Comparison of ENCODE assay signal across 30 cellular contexts in the genomic region with DNA sequence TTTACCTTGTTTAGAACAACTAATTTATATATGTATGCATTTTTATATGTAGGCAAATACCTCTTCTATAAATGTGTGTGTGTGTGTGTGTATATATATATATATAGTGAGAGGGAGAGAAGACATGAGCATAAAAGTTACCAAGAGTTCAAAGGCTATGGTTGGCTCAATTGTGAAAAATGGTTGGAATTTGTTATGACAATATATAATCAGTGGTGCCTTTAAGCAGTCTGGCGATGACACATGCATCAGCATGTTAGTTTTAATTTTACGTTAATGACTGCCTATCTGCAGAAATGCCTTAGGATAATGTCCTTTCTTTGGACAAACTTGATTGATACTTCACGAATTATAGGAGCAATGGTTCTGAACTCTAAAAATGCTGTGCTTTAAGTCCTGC.
"Had no signal": no experiment of that assay in that cellular context is flagged by ENCODE, and none has a peak within 500 bp of the region (broad histone marks: within the 10 kb centered on the region; RNA-seq: fewer than 3 reads in every experiment).

No MANE protein-coding gene starts in this region.

- H3K27ac ChIP-seq: KMS-11, Peyer's patch, RWPE1, WERI-Rb-1 had no signal

- H3K4me3 Mint-ChIP-seq: activated CD4-positive, alpha-beta memory T cell treated with anti-CD3 and anti-CD28 coated beads, Interleukin-2, amount 10 ng/mL, durations not matched to agents 7 days and 5 days; activated CD8-positive, alpha-beta memory T cell treated with anti-CD3 and anti-CD28 coated beads, Interleukin-2, amount 10 ng/mL, durations not matched to agents 7 days and 5 days; activated naive CD8-positive, alpha-beta T cell treated with anti-CD3 and anti-CD28 coated beads for 36 hours had no signal

- H3K36me3 ChIP-seq: Peyer's patch, WERI-Rb-1 had no signal

- H3K27ac Mint-ChIP-seq: activated CD4-positive, alpha-beta memory T cell treated with anti-CD3 and anti-CD28 coated beads, Interleukin-2, amount 10 ng/mL, durations not matched to agents 7 days and 5 days; activated CD8-positive, alpha-beta memory T cell treated with anti-CD3 and anti-CD28 coated beads, Interleukin-2, amount 10 ng/mL, durations not matched to agents 7 days and 5 days; activated naive CD8-positive, alpha-beta T cell treated with anti-CD3 and anti-CD28 coated beads for 36 hours had no signal

- H3K27me3 ChIP-seq: Peyer's patch had no signal

- H3K4me1 Mint-ChIP-seq: activated CD4-positive, alpha-beta memory T cell treated with anti-CD3 and anti-CD28 coated beads, Interleukin-2, amount 10 ng/mL, durations not matched to agents 7 days and 5 days; activated CD8-positive, alpha-beta memory T cell treated with anti-CD3 and anti-CD28 coated beads, Interleukin-2, amount 10 ng/mL, durations not matched to agents 7 days and 5 days; activated naive CD8-positive, alpha-beta T cell treated with anti-CD3 and anti-CD28 coated beads for 36 hours had no signal

- H3K36me3 Mint-ChIP-seq: activated CD8-positive, alpha-beta memory T cell treated with anti-CD3 and anti-CD28 coated beads, Interleukin-2, amount 10 ng/mL, durations not matched to agents 7 days and 5 days; activated naive CD8-positive, alpha-beta T cell treated with anti-CD3 and anti-CD28 coated beads for 36 hours had no signal

- DNase-seq: activated CD4-positive, alpha-beta memory T cell treated with anti-CD3 and anti-CD28 coated beads, Interleukin-2, amount 10 ng/mL, durations not matched to agents 7 days and 5 days; activated CD4-positive, alpha-beta T cell treated with anti-CD3 and anti-CD28 coated beads for 1 hour; activated CD4-positive, alpha-beta T cell treated with anti-CD3 and anti-CD28 coated beads for 48 hours; activated CD4-positive, CD25-positive, alpha-beta regulatory T cell; activated CD8-positive, alpha-beta memory T cell treated with anti-CD3 and anti-CD28 coated beads for 24 hours; activated CD8-positive, alpha-beta memory T cell treated with anti-CD3 and anti-CD28 coated beads, Interleukin-2, amount 10 ng/mL, durations not matched to agents 7 days and 5 days; activated CD8-positive, alpha-beta memory T cell treated with anti-CD3 and anti-CD28 coated beads, Interleukin-2, amount 50 U/mL, for 48 hours; activated effector memory CD4-positive, alpha-beta T cell treated with Interleukin-2 at 50 U/mL for 16 hours; activated naive CD4-positive, alpha-beta T cell treated with anti-CD3 and anti-CD28 coated beads, Interleukin-2, amount 50 U/mL, for 16 hours; activated naive CD8-positive, alpha-beta T cell treated with anti-CD3 and anti-CD28 coated beads for 36 hours; activated T-cell treated with anti-CD3 and anti-CD28 coated beads, Interleukin-2, amount 50 U/mL, for 48 hours; amniotic stem cell; aorta; NCI-H1092 treated with DMSO at 0.1 percent for 48 hours; NCI-H187 treated with DMSO at 0.1 percent for 48 hours; NCI-H2171 treated with DMSO at 0.1 percent for 48 hours; NCI-H2227 treated with DMSO at 0.1 percent for 48 hours; NCI-H446 treated with DMSO at 0.1 percent for 48 hours; NCI-H524; Peyer's patch; SIG-M5; SW 1271; T-helper 1 cell; T-helper 2 cell; T1000; WERI-Rb-1 had no signal

- H3K27me3 Mint-ChIP-seq: activated CD4-positive, alpha-beta memory T cell treated with anti-CD3 and anti-CD28 coated beads, Interleukin-2, amount 10 ng/mL, durations not matched to agents 7 days and 5 days; activated CD8-positive, alpha-beta memory T cell treated with anti-CD3 and anti-CD28 coated beads, Interleukin-2, amount 10 ng/mL, durations not matched to agents 7 days and 5 days; activated naive CD8-positive, alpha-beta T cell treated with anti-CD3 and anti-CD28 coated beads for 36 hours had no signal

- ATAC-seq: activated CD8-positive, alpha-beta memory T cell treated with anti-CD3 and anti-CD28 coated beads, Interleukin-2, amount 10 ng/mL, durations not matched to agents 7 days and 5 days; Right ventricle myocardium inferior; SK-N-SH treated with all-trans-retinoic acid at 6 μM for 48 hours had no signal

- H3K4me3 ChIP-seq: Peyer's patch had no signal

- H3K4me1 ChIP-seq: Peyer's patch had no signal

- H3K9me3 Mint-ChIP-seq: activated CD4-positive, alpha-beta memory T cell treated with anti-CD3 and anti-CD28 coated beads, Interleukin-2, amount 10 ng/mL, durations not matched to agents 7 days and 5 days had no signal
